8 cellular contexts compared by ENCODE assay signal in genomic region chr2:155715705-155716104, GRCh38.
"Had no signal": no experiment of that assay in that cellular context is flagged by ENCODE, and none has a peak within 500 bp of the region (broad histone marks: within the 10 kb centered on the region; RNA-seq: fewer than 3 reads in every experiment).

No MANE protein-coding gene starts in this region.

- H3K9ac ChIP-seq: GM23248, KMS-11 had no signal

- H3K36me3 ChIP-seq: HAP-1 had no signal

- H3K4me3 Mint-ChIP-seq: IgD-negative memory B cell had no signal

- H3K4me2 ChIP-seq: KMS-11 had no signal

- H3K4me1 Mint-ChIP-seq: IgD-negative memory B cell had no signal

- H3K27me3 Mint-ChIP-seq: IgD-negative memory B cell had no signal

- FAIRE-seq: HTR-8/SVneo had no signal

- H3K4me1 ChIP-seq: HAP-1 had no signal

- H2AFZ ChIP-seq: GM23248 had no signal

- H3K27ac Mint-ChIP-seq: IgD-negative memory B cell had no signal

- H3K9me3 ChIP-seq: HAP-1 had no signal

- H3K27ac ChIP-seq: GM23248, KMS-11 had no signal

- H3K36me3 Mint-ChIP-seq: IgD-negative memory B cell had no signal

- DNase-seq: GM23248, GOT3, H7, KBM-7 had no signal

- H3K4me3 ChIP-seq: GM23248, HAP-1 had no signal
